ENCODE assay signal across 11 cellular contexts in genomic region chr11:93528757-93529639, GRCh38. TPM values are rescaled to one million over a fixed set of nuclear protein-coding genes. Genes with fewer than 3 reads are reported as not detected.
A peak's percentile ranks its signal among the peaks of the same experiment; 100 is the strongest.
DNase-seq lines count a peak whose midpoint lies in the region; ATAC-seq and TF ChIP-seq lines count a peak whose summit lies in the region.
"Had no signal": no experiment of that assay in that cellular context is flagged by ENCODE, and none has a peak within 500 bp of the region (broad histone marks: within the 10 kb centered on the region; RNA-seq: fewer than 3 reads in every experiment).

No MANE protein-coding gene starts in this region.

- H2AFZ ChIP-seq in SK-N-SH (ENCODE audit: low read depth), result no peak overlapping the region

- no peak for TF ChIP-seq EP300 in SK-N-SH (IDR thresholded peaks at IDR 0.05; ENCODE audit: borderline replicate concordance in 1 of 2, low read depth in 1 of 2, low read length in 1 of 2)

- POLR2A ChIA-PET in SK-N-SH (lab: Yijun Ruan, JAX), result no interaction called here

- H3K4me3 Mint-ChIP-seq in activated T-cell treated with anti-CD3 and anti-CD28 coated beads, Interleukin-2, amount 50 U/mL, for 24 hours, result no peak overlapping the region
- H3K4me3 Mint-ChIP-seq: naive thymus-derived CD8-positive, alpha-beta T cell had no signal

- intact Hi-C loops in upper lobe of right lung (cut with DNase I), result no loop called here

- TF ChIP-seq CTCF in choroid plexus epithelial cell (conservative IDR thresholded peaks at IDR 0.05; ENCODE audit: low read depth, low read length) (no peak), upper lobe of right lung (IDR thresholded peaks at IDR 0.05) (no peak), SK-N-SH (IDR thresholded peaks at IDR 0.05) (no peak)

- no peaks in the 10 kb centered on the region for H3K27me3 Mint-ChIP-seq in activated T-cell treated with anti-CD3 and anti-CD28 coated beads, Interleukin-2, amount 50 U/mL, for 24 hours
- H3K27me3 Mint-ChIP-seq: CD8-positive, alpha-beta memory T cell; naive thymus-derived CD8-positive, alpha-beta T cell had no signal

- H3K4me1 Mint-ChIP-seq in activated T-cell treated with anti-CD3 and anti-CD28 coated beads, Interleukin-2, amount 50 U/mL, for 24 hours (ENCODE audit: low read depth), result peaks cover 74% of the 10 kb centered on the region

- H3K36me3 ChIP-seq in mucosa of rectum (ENCODE audit: control insufficient read depth in 2 of 2, insufficient read depth in 2 of 2, low read length in 2 of 2) (no peaks in the 10 kb centered on the region), upper lobe of right lung (no peaks in the 10 kb centered on the region), SK-N-SH (replicated peaks in 1 of 2; ENCODE audit: control insufficient read depth in 1 of 2, insufficient read depth in 2 of 2, low read length in 1 of 2) (no peaks in the 10 kb centered on the region)

- ATAC-seq in upper lobe of right lung, result peak; percentile 48
- ATAC-seq: naive thymus-derived CD8-positive, alpha-beta T cell had no signal

- H3K9me3 ChIP-seq in mucosa of rectum (ENCODE audit: control insufficient read depth in 2 of 2, low read length in 2 of 2) (no peaks in the 10 kb centered on the region), upper lobe of right lung (no peaks in the 10 kb centered on the region), SK-N-SH (no peaks in the 10 kb centered on the region)

- no peak overlapping the region for H3K4me2 ChIP-seq in SK-N-SH

- no peaks in the 10 kb centered on the region for H3K79me2 ChIP-seq in SK-N-SH (ENCODE audit: insufficient read depth)

- peak overlapping the region; percentile 72 for H3K27ac Mint-ChIP-seq in activated T-cell treated with anti-CD3 and anti-CD28 coated beads, Interleukin-2, amount 50 U/mL, for 24 hours

- H3K27me3 ChIP-seq in mucosa of rectum (ENCODE audit: control insufficient read depth in 2 of 2, insufficient read depth in 2 of 2, low read length in 2 of 2), result no peaks in the 10 kb centered on the region
- no peaks in the 10 kb centered on the region for H3K27me3 ChIP-seq in upper lobe of right lung
- no peaks in the 10 kb centered on the region for H3K27me3 ChIP-seq in SK-N-SH (ENCODE audit: insufficient read depth)

- H3K4me1 ChIP-seq in mucosa of rectum (ENCODE audit: control insufficient read depth in 2 of 2, insufficient read depth in 2 of 2, low read length in 2 of 2) (peaks cover 31 to 35% of the 10 kb centered on the region in 2 donors), upper lobe of right lung (peaks cover 51% of the 10 kb centered on the region), SK-N-SH (ENCODE audit: control insufficient read depth in 1 of 2, insufficient read depth in 2 of 2, low read depth in 1 of 2, low read length in 1 of 2) (no peaks in the 10 kb centered on the region)

- H3F3A ChIP-seq in SK-N-SH (replicated peaks; ENCODE audit: insufficient read depth), result no peaks in the 10 kb centered on the region

- no peaks in the 10 kb centered on the region for H3K9me2 ChIP-seq in SK-N-SH

- H3K9me3 Mint-ChIP-seq in activated T-cell treated with anti-CD3 and anti-CD28 coated beads, Interleukin-2, amount 50 U/mL, for 24 hours, result no peaks in the 10 kb centered on the region
- H3K9me3 Mint-ChIP-seq: CD8-positive, alpha-beta memory T cell; naive thymus-derived CD8-positive, alpha-beta T cell had no signal

- CTCF ChIA-PET in SK-N-SH (lab: Yijun Ruan, JAX), result interaction anchor here (1.0 to 2.1 kb wide), 3 partner anchors 11 to 294 kb away, joined by 3 to 10 read pairs (median 6); no protein-coding TSS in a partner anchor

- no peaks in the 10 kb centered on the region for H3K36me3 Mint-ChIP-seq in activated T-cell treated with anti-CD3 and anti-CD28 coated beads, Interleukin-2, amount 50 U/mL, for 24 hours (ENCODE audit: low read depth)
- H3K36me3 Mint-ChIP-seq: CD8-positive, alpha-beta memory T cell; naive thymus-derived CD8-positive, alpha-beta T cell had no signal

- H3K27ac ChIP-seq in mucosa of rectum (ENCODE audit: low read depth in 2 of 2, low read length in 2 of 2) (peak overlapping the region; percentile 40 to 58), upper lobe of right lung (peak overlapping the region; percentile 67), SK-N-SH (ENCODE audit: low read depth in 2 of 2, low read length in 1 of 2) (no peak overlapping the region)

- no peak overlapping the region for H3K9ac ChIP-seq in mucosa of rectum (ENCODE audit: low read depth in 1 of 2, low read length in 2 of 2)
- no peak overlapping the region for H3K9ac ChIP-seq in SK-N-SH

- H4K20me1 ChIP-seq in SK-N-SH (ENCODE audit: insufficient read depth), result no peaks in the 10 kb centered on the region

- TF ChIP-seq RAD21 in SK-N-SH (IDR thresholded peaks at IDR 0.05; ENCODE audit: low read length), result no peak

- no peak for DNase-seq in activated T-cell treated with anti-CD3 and anti-CD28 coated beads, Interleukin-2, amount 50 U/mL, for 24 hours
- DNase-seq in activated T-cell treated with anti-CD3 and anti-CD28 coated beads, Interleukin-2, amount 50 U/mL, for 48 hours, result no peak
- DNase-seq in choroid plexus epithelial cell (ENCODE audit: low read depth) (peak; percentile 28), upper lobe of right lung (no peak), amniotic stem cell (lab: John Stamatoyannopoulos, UW) (no peak), GDM1 (lab: John Stamatoyannopoulos, UW) (no peak), SK-N-SH (no peak)
- DNase-seq: CD8-positive, alpha-beta memory T cell; naive thymus-derived CD8-positive, alpha-beta T cell; NCI-H446 treated with DMSO at 0.1 percent for 48 hours had no signal

- no peak overlapping the region for H3K4me3 ChIP-seq in choroid plexus epithelial cell (ENCODE audit: low read depth, low read length)
- H3K4me3 ChIP-seq in mucosa of rectum (ENCODE audit: low read length in 2 of 2), result no peak overlapping the region
- H3K4me3 ChIP-seq in upper lobe of right lung, result no peak overlapping the region
- no peak overlapping the region for H3K4me3 ChIP-seq in SK-N-SH (ENCODE audit: low read depth in 2 of 2, low read length in 1 of 2)

- 81% methylated on average over 9 of the region's 10 CpGs for WGBS in SK-N-SH (ENCODE audit: low lambda C conversion rate)

TF ChIP-seq in SK-N-SH, 30 proteins besides CTCF, POLR2A, EP300 and RAD21:
- no peak for TF ChIP-seq MAX (IDR thresholded peaks at IDR 0.05; ENCODE audit: low read depth)
- no peak for TF ChIP-seq FOXJ3 (CRISPR knock-in tag; IDR thresholded peaks at IDR 0.05)
- TF ChIP-seq RCOR1 (IDR thresholded peaks at IDR 0.05; ENCODE audit: low read length), result no peak
- TF ChIP-seq SMC3 (IDR thresholded peaks at IDR 0.05; ENCODE audit: low read depth, low read length), result no peak
- TF ChIP-seq SIN3A (IDR thresholded peaks at IDR 0.05; ENCODE audit: borderline replicate concordance, low read depth, low read length), result no peak
- no peak for TF ChIP-seq PBX3 (IDR thresholded peaks at IDR 0.05)
- TF ChIP-seq TCF12 (IDR thresholded peaks at IDR 0.05), result no peak
- TF ChIP-seq RXRA (IDR thresholded peaks at IDR 0.05; ENCODE audit: borderline replicate concordance, low read depth), result no peak
- no peak for TF ChIP-seq TEAD4 (IDR thresholded peaks at IDR 0.05; ENCODE audit: borderline replicate concordance, insufficient read depth)

RNA-seq across cellular contexts. Expression of gene SMCO4, which starts 14.2 kb away (rescaled TPM):
- 55.7 TPM for total RNA-seq in upper lobe of right lung
- polyA plus RNA-seq in SK-N-SH (2012; rRNA removed), result 9.0 and 9.2 TPM in 2 replicates
- 6.3 and 10.0 TPM in 2 replicates for polyA plus RNA-seq in SK-N-SH (2012; cell fraction: cytosol; rRNA removed)
- polyA plus RNA-seq in SK-N-SH (2012; cell fraction: nucleus; rRNA removed), result 3.6 and 6.9 TPM in 2 replicates

Comparison
In these comparisons a context has a peak if more than half of its experiments do, and no peak if none do; other contexts are left out.
1. H3K27ac ChIP-seq: peak in mucosa of rectum (2 of 2) and upper lobe of right lung (single experiment); none in SK-N-SH (0 of 2).